ENCODE assay signal across 7 cellular contexts in the genomic region with DNA sequence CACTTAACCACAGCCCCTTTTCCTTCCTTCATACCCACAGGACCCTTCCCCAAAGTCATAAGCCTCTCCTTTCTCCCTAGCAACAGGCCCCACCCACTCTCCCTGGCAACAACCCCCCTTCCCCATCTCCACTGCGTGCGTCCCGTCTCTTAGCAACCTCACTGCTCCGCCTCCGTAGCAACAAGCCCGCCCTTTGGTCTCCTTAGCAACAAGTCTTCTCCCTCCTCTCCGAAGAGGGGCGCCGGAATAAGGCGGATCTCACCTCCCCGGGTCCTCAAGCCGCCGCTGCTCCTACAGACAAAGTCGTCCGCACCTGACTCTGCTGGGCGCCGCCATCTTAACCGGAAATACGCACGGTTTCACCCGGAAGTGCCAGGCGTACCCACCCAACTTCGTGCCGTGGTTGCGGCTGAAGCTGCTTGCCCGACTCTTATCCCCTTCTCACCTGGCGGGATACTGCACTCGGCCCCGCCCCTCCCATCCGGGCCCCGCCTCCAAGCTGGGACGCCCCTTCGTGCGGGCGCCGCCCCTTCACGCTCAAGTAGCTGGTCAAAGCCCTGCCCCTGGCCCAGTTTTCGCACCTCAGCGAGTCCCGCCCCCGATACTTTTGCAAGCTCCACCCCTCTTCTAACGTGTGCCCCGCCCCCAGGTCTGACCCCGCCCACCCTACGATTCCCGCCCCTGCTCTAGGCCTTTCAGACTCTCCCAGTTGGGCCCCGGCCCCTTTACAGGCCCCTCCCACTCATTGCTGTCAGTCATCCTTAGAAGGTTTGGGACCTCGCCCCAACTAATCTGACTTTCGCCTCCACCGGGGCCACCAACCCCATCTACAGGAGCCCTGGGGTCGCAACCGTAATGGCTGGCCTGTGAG.
A peak's percentile ranks its signal among the peaks of the same experiment; 100 is the strongest.
DNase-seq lines count a peak whose midpoint lies in the region; ATAC-seq lines count a peak whose summit lies in the region.

A gene with protein sequence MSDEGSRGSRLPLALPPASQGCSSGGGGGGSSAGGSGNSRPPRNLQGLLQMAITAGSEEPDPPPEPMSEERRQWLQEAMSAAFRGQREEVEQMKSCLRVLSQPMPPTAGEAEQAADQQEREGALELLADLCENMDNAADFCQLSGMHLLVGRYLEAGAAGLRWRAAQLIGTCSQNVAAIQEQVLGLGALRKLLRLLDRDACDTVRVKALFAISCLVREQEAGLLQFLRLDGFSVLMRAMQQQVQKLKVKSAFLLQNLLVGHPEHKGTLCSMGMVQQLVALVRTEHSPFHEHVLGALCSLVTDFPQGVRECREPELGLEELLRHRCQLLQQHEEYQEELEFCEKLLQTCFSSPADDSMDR (minus strand): TSS at position 338 of the 871 bp plus-strand sequence. CDS start 502 bp downstream, outside the sequence.

- DNase-seq in NCI-H2081 (lab: John Stamatoyannopoulos, UW) (peak; percentile 95 to 96), T1000 (lab: John Stamatoyannopoulos, UW) (peak; percentile 94), astrocyte of the hippocampus (ENCODE audit: low read depth, low spot score) (peak; percentile 98), hippocampal formation (lab: John Stamatoyannopoulos, UW) (peak; percentile 83 to 93), retina (peak; percentile 97)

- ATAC-seq in GM18502 (IDR thresholded peaks at IDR 0.05; ENCODE audit: poor library complexity, unreplicated experiment), result peak; percentile 73
- ATAC-seq in HG02981 (IDR thresholded peaks at IDR 0.05; ENCODE audit: unreplicated experiment), result peak; percentile 66

Comparison
In these comparisons a context has a peak if more than half of its experiments do, and no peak if none do; other contexts are left out.
1. Peak in every context shown above with its lines: DNase-seq and ATAC-seq.